In genomic region chr3:73719877-73720276, GRCh38 we compare ENCODE assay signal across 17 cellular contexts.
DNase-seq lines count a peak whose midpoint lies in the region; ATAC-seq and TF ChIP-seq lines count a peak whose summit lies in the region.
"Had no signal": no experiment of that assay in that cellular context is flagged by ENCODE, and none has a peak within 500 bp of the region (broad histone marks: within the 10 kb centered on the region; RNA-seq: fewer than 3 reads in every experiment).

No MANE protein-coding gene starts in this region.

- intact Hi-C loops in Right ventricle myocardium superior (cut with DNase I), result no loop called here
- intact Hi-C loops in vagina (cut with DNase I), result no loop called here

- no peaks in the 10 kb centered on the region for H3K27me3 Mint-ChIP-seq in activated T-cell treated with anti-CD3 and anti-CD28 coated beads, Interleukin-2, amount 50 U/mL, for 24 hours
- H3K27me3 Mint-ChIP-seq in activated T-helper 17 cell treated with anti-CD3 and anti-CD28 coated beads, Interleukin-2, amount 50 U/mL, for 72 hours, result no peaks in the 10 kb centered on the region

- H3K4me3 Mint-ChIP-seq in activated T-cell treated with anti-CD3 and anti-CD28 coated beads, Interleukin-2, amount 50 U/mL, for 24 hours, result no peak overlapping the region
- H3K4me3 Mint-ChIP-seq in activated T-helper 17 cell treated with anti-CD3 and anti-CD28 coated beads, Interleukin-2, amount 50 U/mL, for 72 hours, result no peak overlapping the region
- H3K4me3 Mint-ChIP-seq: activated T-cell treated with anti-CD3 and anti-CD28 coated beads, Interleukin-2, amount 50 U/mL, for 4 hours had no signal

- DNase-seq in Right ventricle myocardium superior, result peak; percentile 50
- DNase-seq in right atrium auricular region (ENCODE audit: low spot score), result no peak
- DNase-seq in fibroblast of peridontal ligament (ENCODE audit: extremely low read depth), result peak; percentile 71
- no peak for DNase-seq in vagina (ENCODE audit: extremely low spot score in 2 of 2)
- no peak for DNase-seq in activated T-cell treated with anti-CD3 and anti-CD28 coated beads, Interleukin-2, amount 50 U/mL, for 24 hours
- no peak for DNase-seq in retina
- DNase-seq: activated T-cell treated with anti-CD3 and anti-CD28 coated beads, Interleukin-2, amount 50 U/mL, for 4 hours; foreskin keratinocyte; kidney; NCI-H1105; NCI-H82; occipital lobe; SIG-M5; testis had no signal

- TF ChIP-seq CTCF in right atrium auricular region (IDR thresholded peaks at IDR 0.05) (no peak), parathyroid adenoma (IDR thresholded peaks at IDR 0.05) (no peak), vagina (IDR thresholded peaks at IDR 0.05) (no peak)

- H2AFZ ChIP-seq in parathyroid adenoma, result no peak overlapping the region

- H3K79me2 ChIP-seq in parathyroid adenoma, result no peaks in the 10 kb centered on the region

- H3K9me3 Mint-ChIP-seq in activated T-cell treated with anti-CD3 and anti-CD28 coated beads, Interleukin-2, amount 50 U/mL, for 24 hours, result peaks cover 4% of the 10 kb centered on the region
- peaks cover 7% of the 10 kb centered on the region for H3K9me3 Mint-ChIP-seq in activated T-helper 17 cell treated with anti-CD3 and anti-CD28 coated beads, Interleukin-2, amount 50 U/mL, for 72 hours

- H3K9me3 ChIP-seq in right atrium auricular region, result no peaks in the 10 kb centered on the region
- no peaks in the 10 kb centered on the region for H3K9me3 ChIP-seq in parathyroid adenoma (ENCODE audit: control insufficient read depth, low read length)
- no peaks in the 10 kb centered on the region for H3K9me3 ChIP-seq in vagina
- H3K9me3 ChIP-seq: A549, testis had no signal

- no peaks in the 10 kb centered on the region for H3K36me3 ChIP-seq in right atrium auricular region
- no peaks in the 10 kb centered on the region for H3K36me3 ChIP-seq in parathyroid adenoma (ENCODE audit: control insufficient read depth, insufficient read depth, low read length)
- H3K36me3 ChIP-seq in vagina, result no peaks in the 10 kb centered on the region

- ATAC-seq in Right ventricle myocardium superior (ENCODE audit: poor library complexity), result peak; percentile 10
- ATAC-seq in activated T-helper 17 cell treated with anti-CD3 and anti-CD28 coated beads, Interleukin-2, amount 50 U/mL, for 72 hours (replicated peaks), result no peak
- ATAC-seq: A549; activated T-cell treated with anti-CD3 and anti-CD28 coated beads, Interleukin-2, amount 50 U/mL, for 4 hours; foreskin keratinocyte had no signal

- H3K4me1 ChIP-seq in right atrium auricular region (no peaks in the 10 kb centered on the region), parathyroid adenoma (no peaks in the 10 kb centered on the region), vagina (peaks cover 27% of the 10 kb centered on the region)
- H3K4me1 ChIP-seq: A549, foreskin keratinocyte, testis had no signal

- H3K36me3 Mint-ChIP-seq in activated T-cell treated with anti-CD3 and anti-CD28 coated beads, Interleukin-2, amount 50 U/mL, for 24 hours (ENCODE audit: low read depth), result no peaks in the 10 kb centered on the region
- no peaks in the 10 kb centered on the region for H3K36me3 Mint-ChIP-seq in activated T-helper 17 cell treated with anti-CD3 and anti-CD28 coated beads, Interleukin-2, amount 50 U/mL, for 72 hours (ENCODE audit: low read depth)

- peak overlapping the region; percentile 3 for H3K4me2 ChIP-seq in parathyroid adenoma (ENCODE audit: low read length)
- H3K4me2 ChIP-seq: A549 had no signal

- TF ChIP-seq POLR2A in vagina (IDR thresholded peaks at IDR 0.05), result no peak

- H3K9ac ChIP-seq in parathyroid adenoma, result no peak overlapping the region

- H3K4me3 ChIP-seq in right atrium auricular region (no peak overlapping the region), parathyroid adenoma (ENCODE audit: low read depth, low read length) (no peak overlapping the region), vagina (peak overlapping the region in 1 of 2 donors; percentile 12)
- H3K4me3 ChIP-seq: A549, testis had no signal

- H3K27ac ChIP-seq in right atrium auricular region (no peak overlapping the region), parathyroid adenoma (no peak overlapping the region), vagina (peak overlapping the region; percentile 64)
- H3K27ac ChIP-seq: A549, foreskin keratinocyte, testis had no signal

- H3K27ac Mint-ChIP-seq in activated T-cell treated with anti-CD3 and anti-CD28 coated beads, Interleukin-2, amount 50 U/mL, for 24 hours, result no peak overlapping the region
- no peak overlapping the region for H3K27ac Mint-ChIP-seq in activated T-helper 17 cell treated with anti-CD3 and anti-CD28 coated beads, Interleukin-2, amount 50 U/mL, for 72 hours

- no peaks in the 10 kb centered on the region for H3K4me1 Mint-ChIP-seq in activated T-cell treated with anti-CD3 and anti-CD28 coated beads, Interleukin-2, amount 50 U/mL, for 24 hours (ENCODE audit: low read depth)
- no peaks in the 10 kb centered on the region for H3K4me1 Mint-ChIP-seq in activated T-helper 17 cell treated with anti-CD3 and anti-CD28 coated beads, Interleukin-2, amount 50 U/mL, for 72 hours

- H3K27me3 ChIP-seq in right atrium auricular region, result no peaks in the 10 kb centered on the region
- H3K27me3 ChIP-seq in parathyroid adenoma (ENCODE audit: control insufficient read depth, insufficient read depth, low read length), result no peaks in the 10 kb centered on the region
- no peaks in the 10 kb centered on the region for H3K27me3 ChIP-seq in vagina
- H3K27me3 ChIP-seq: foreskin keratinocyte, testis had no signal

Comparison
In these comparisons a context has a peak if more than half of its experiments do, and no peak if none do; other contexts are left out.
1. DNase-seq: peak in Right ventricle myocardium superior (single experiment) and fibroblast of peridontal ligament (single experiment); none in right atrium auricular region (single experiment), vagina (0 of 2), activated T-cell treated with anti-CD3 and anti-CD28 coated beads, Interleukin-2, amount 50 U/mL, for 24 hours (single experiment) and retina (single experiment).